20 cellular contexts compared by ENCODE assay signal in the genomic region with DNA sequence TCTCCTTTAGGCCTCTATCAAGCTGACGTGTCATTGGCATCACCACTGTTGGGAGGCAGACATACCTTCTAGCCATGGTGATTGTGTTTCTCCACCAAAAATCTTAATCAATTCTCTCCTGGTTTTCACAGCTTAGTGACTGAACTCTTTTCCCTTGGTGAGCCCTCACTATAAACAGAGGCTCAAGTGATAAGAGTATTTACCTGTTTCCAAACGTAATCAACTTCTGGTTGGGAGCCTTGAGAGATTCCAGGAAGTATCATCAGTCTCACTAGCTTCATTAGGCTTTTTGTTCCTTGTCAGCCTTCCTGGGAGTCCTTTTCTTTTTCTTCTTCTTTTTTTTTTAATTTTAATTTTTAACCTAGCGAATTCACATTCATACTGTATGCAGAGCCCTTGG. TPM values are rescaled to one million over a fixed set of nuclear protein-coding genes. Genes with fewer than 3 reads are reported as not detected.
DNase-seq lines count a peak whose midpoint lies in the region; ATAC-seq, FAIRE-seq and TF ChIP-seq lines count a peak whose summit lies in the region.
"Had no signal": no experiment of that assay in that cellular context is flagged by ENCODE, and none has a peak within 500 bp of the region (broad histone marks: within the 10 kb centered on the region; RNA-seq: fewer than 3 reads in every experiment).

No MANE protein-coding gene starts in this region.

- no peak for TF ChIP-seq CTCF in mucosa of descending colon (IDR thresholded peaks at IDR 0.05)

- intact Hi-C loops in mucosa of descending colon (cut with DNase I, micrococcal nuclease) = no loop called here

- H3K4me3 ChIP-seq in mucosa of descending colon = no peak overlapping the region
- H3K4me3 ChIP-seq: PC-9 had no signal

- H3K36me3 ChIP-seq in mucosa of descending colon (ENCODE audit: low read depth) = no peaks in the 10 kb centered on the region

- no peak overlapping the region for H3K27ac Mint-ChIP-seq in natural killer cell treated with Interleukin-12 subunit alpha and Interleukin-12 subunit beta and Interleukin-15 and Interleukin-18, amount 100 ng/mL, for 72 hours

- no peaks in the 10 kb centered on the region for H3K9me3 Mint-ChIP-seq in natural killer cell treated with Interleukin-12 subunit alpha and Interleukin-12 subunit beta and Interleukin-15 and Interleukin-18, amount 100 ng/mL, for 72 hours
- H3K9me3 Mint-ChIP-seq: CD4-positive, CD25-positive, alpha-beta regulatory T cell had no signal

- H3K27me3 Mint-ChIP-seq in natural killer cell treated with Interleukin-12 subunit alpha and Interleukin-12 subunit beta and Interleukin-15 and Interleukin-18, amount 100 ng/mL, for 72 hours = no peaks in the 10 kb centered on the region
- H3K27me3 Mint-ChIP-seq: CD4-positive, CD25-positive, alpha-beta regulatory T cell had no signal

- H3K9me3 ChIP-seq in mucosa of descending colon = no peaks in the 10 kb centered on the region

- H3K36me3 Mint-ChIP-seq in natural killer cell treated with Interleukin-12 subunit alpha and Interleukin-12 subunit beta and Interleukin-15 and Interleukin-18, amount 100 ng/mL, for 72 hours = peaks cover 31% of the 10 kb centered on the region

- peaks cover 20% of the 10 kb centered on the region for H3K4me1 ChIP-seq in mucosa of descending colon (ENCODE audit: low read depth)

- peak; percentile 41 for ATAC-seq in mucosa of descending colon
- ATAC-seq in natural killer cell treated with Interleukin-12 subunit alpha and Interleukin-12 subunit beta and Interleukin-15 and Interleukin-18, amount 100 ng/mL, for 72 hours = no peak

- peak overlapping the region; percentile 7 for H3K27ac ChIP-seq in epithelial cell of prostate
- H3K27ac ChIP-seq: PC-9 had no signal

- DNase-seq in HuH-7 (ENCODE audit: low spot score) (peak; percentile 29), epithelial cell of prostate (ENCODE audit: low read depth, low spot score) (no peak), mucosa of descending colon (no peak), urothelium cell line (ENCODE audit: low spot score) (no peak), NK-92 (lab: John Stamatoyannopoulos, UW; ENCODE audit: unreplicated experiment) (no peak)
- DNase-seq in stimulated activated CD4-positive, alpha-beta T cell treated with anti-CD3 and anti-CD28 coated beads, Interleukin-2, amount 100 ng/mL, for 24 hours = no peak
- DNase-seq in natural killer cell treated with Interleukin-12 subunit alpha and Interleukin-12 subunit beta and Interleukin-15 and Interleukin-18, amount 100 ng/mL, for 72 hours (ENCODE audit: low spot score) = no peak
- DNase-seq: ACHN; AML-193; Calu3; CD4-positive, CD25-positive, alpha-beta regulatory T cell; DMS79 treated with DMSO at 0.1 percent for 48 hours; NCI-H1105; NCI-H1694 treated with DMSO at 0.1 percent for 48 hours; NCI-H446; NCI-H69; PC-9; SW 1271 had no signal

- no peak overlapping the region for H3K4me3 Mint-ChIP-seq in natural killer cell treated with Interleukin-12 subunit alpha and Interleukin-12 subunit beta and Interleukin-15 and Interleukin-18, amount 100 ng/mL, for 72 hours
- H3K4me3 Mint-ChIP-seq: CD4-positive, CD25-positive, alpha-beta regulatory T cell had no signal

- peaks cover 15 to 28% of the 10 kb centered on the region in 2 donors for H3K4me1 Mint-ChIP-seq in natural killer cell treated with Interleukin-12 subunit alpha and Interleukin-12 subunit beta and Interleukin-15 and Interleukin-18, amount 100 ng/mL, for 72 hours (ENCODE audit: low read depth in 2 of 2)

- peak; percentile 5 for FAIRE-seq in urothelium cell line (lab: Jason Lieb, UNC)
- FAIRE-seq: H1 had no signal

RNA-seq across cellular contexts. Expression of a gene that starts 33.8 kb away (rescaled TPM):
- total RNA-seq in mucosa of descending colon = 10 to 100 TPM in 1 of 3 donors, 1 to 10 TPM in 2; 1.3 to 13.0 (median 2.3) TPM
- under 1 TPM; 0.24 to 0.56 TPM for total RNA-seq in natural killer cell treated with Interleukin-12 subunit alpha and Interleukin-12 subunit beta and Interleukin-15 and Interleukin-18, amount 100 ng/mL, for 72 hours
- total RNA-seq: IMR-90 had no signal

RNA-seq across cellular contexts. Expression of a gene that starts 58.3 kb away (rescaled TPM):
- 10 to 100 TPM; 56.2 to 76.4 (median 70.5) TPM for total RNA-seq in mucosa of descending colon
- total RNA-seq in natural killer cell treated with Interleukin-12 subunit alpha and Interleukin-12 subunit beta and Interleukin-15 and Interleukin-18, amount 100 ng/mL, for 72 hours = 10 to 100 TPM; 56.7 to 80.3 TPM
